14 cellular contexts compared by ENCODE assay signal in genomic region chr4:53962516-53963225, GRCh38.
A peak's percentile ranks its signal among the peaks of the same experiment; 100 is the strongest.
DNase-seq lines count a peak whose midpoint lies in the region; ATAC-seq and TF ChIP-seq lines count a peak whose summit lies in the region.
"Had no signal": no experiment of that assay in that cellular context is flagged by ENCODE, and none has a peak within 500 bp of the region (broad histone marks: within the 10 kb centered on the region; RNA-seq: fewer than 3 reads in every experiment).

No MANE protein-coding gene starts in this region.

- no peak overlapping the region for H2BK120ac ChIP-seq in mesenchymal stem cell (ENCODE audit: low read depth, low read length)

- H2AFZ ChIP-seq in mesenchymal stem cell (ENCODE audit: low read depth, low read length): no peak overlapping the region

- ATAC-seq in HG03521 (IDR thresholded peaks at IDR 0.05; ENCODE audit: unreplicated experiment) (no peak), GM21360 (IDR thresholded peaks at IDR 0.05; ENCODE audit: unreplicated experiment) (no peak)
- ATAC-seq: K562 had no signal

- H3K4me2 ChIP-seq in mesenchymal stem cell (ENCODE audit: low read length, poor library complexity, severe bottlenecking): no peak overlapping the region

- H3K9me3 ChIP-seq in BE2C (no peaks in the 10 kb centered on the region), MG63 (no peaks in the 10 kb centered on the region), mesenchymal stem cell (ENCODE audit: control insufficient read depth, low read length) (no peaks in the 10 kb centered on the region), ascending aorta (no peaks in the 10 kb centered on the region)
- H3K9me3 ChIP-seq: Caco-2 had no signal

- no peak overlapping the region for H3K18ac ChIP-seq in mesenchymal stem cell (ENCODE audit: low read depth in 1 of 2, low read length in 2 of 2)

- DNase-seq in BE2C (peak; percentile 74), MG63 (peak; percentile 73), chondrocyte (ENCODE audit: low spot score) (no peak), mesenchymal stem cell (peak; percentile 50), ascending aorta (ENCODE audit: low spot score in 2 of 2) (no peak)
- no peak for DNase-seq in activated naive CD4-positive, alpha-beta T cell treated with anti-CD3 and anti-CD28 coated beads, Interleukin-2, amount 10 ng/mL, durations not matched to agents 7 days and 5 days
- DNase-seq: central memory CD4-positive, alpha-beta T cell; NCI-H446; stimulated activated CD4-positive, alpha-beta T cell treated with anti-CD3 and anti-CD28 coated beads, Interleukin-4, amount 100 ng/mL, for 24 hours; T-helper 1 cell had no signal

- H4K8ac ChIP-seq in mesenchymal stem cell (ENCODE audit: low read length): no peak overlapping the region

- H3K79me1 ChIP-seq in mesenchymal stem cell (replicated peaks; ENCODE audit: low read length, poor library complexity, severe bottlenecking): no peaks in the 10 kb centered on the region

- intact Hi-C loops in ascending aorta (cut with DNase I): no loop called here

- WGBS in mesenchymal stem cell: 0% methylated on average over 1 of the region's 4 CpGs

- H2BK12ac ChIP-seq in mesenchymal stem cell (ENCODE audit: low read length in 2 of 2): no peak overlapping the region

- H3K4me1 ChIP-seq in BE2C: peaks cover 14% of the 10 kb centered on the region
- peaks cover 9% of the 10 kb centered on the region for H3K4me1 ChIP-seq in mesenchymal stem cell (ENCODE audit: control insufficient read depth, insufficient read depth, low read depth, low read length)
- H3K4me1 ChIP-seq in ascending aorta: no peaks in the 10 kb centered on the region

- H2BK15ac ChIP-seq in mesenchymal stem cell (ENCODE audit: low read depth, poor library complexity, severe bottlenecking): no peak overlapping the region

- H3K27me3 ChIP-seq in BE2C: no peaks in the 10 kb centered on the region
- H3K27me3 ChIP-seq in MG63: no peaks in the 10 kb centered on the region
- H3K27me3 ChIP-seq in mesenchymal stem cell (ENCODE audit: control insufficient read depth in 1 of 2, insufficient read depth in 1 of 2, low read length in 2 of 2): no peaks in the 10 kb centered on the region
- no peaks in the 10 kb centered on the region for H3K27me3 ChIP-seq in ascending aorta

- no peak overlapping the region for H2AK5ac ChIP-seq in mesenchymal stem cell (ENCODE audit: low read length, severe bottlenecking)

- no peaks in the 10 kb centered on the region for H3K36me3 Mint-ChIP-seq in chondrocyte (ENCODE audit: low read depth)
- H3K36me3 Mint-ChIP-seq in activated naive CD4-positive, alpha-beta T cell treated with anti-CD3 and anti-CD28 coated beads, Interleukin-2, amount 10 ng/mL, durations not matched to agents 7 days and 5 days: no peaks in the 10 kb centered on the region

- H3K4me3 ChIP-seq in BE2C (ENCODE audit: low read depth, low read length): no peak overlapping the region
- no peak overlapping the region for H3K4me3 ChIP-seq in MG63
- H3K4me3 ChIP-seq in mesenchymal stem cell (ENCODE audit: insufficient read depth in 1 of 2, low read depth in 1 of 2, low read length in 2 of 2): peak overlapping the region in 1 of 2 experiments; percentile 7
- no peak overlapping the region for H3K4me3 ChIP-seq in ascending aorta
- H3K4me3 ChIP-seq: K562 had no signal

- H3K4ac ChIP-seq in mesenchymal stem cell (ENCODE audit: low read depth in 1 of 2, low read length in 2 of 2): no peak overlapping the region

- H3K27ac Mint-ChIP-seq in chondrocyte (ENCODE audit: unreplicated experiment): peak overlapping the region; percentile 76
- no peak overlapping the region for H3K27ac Mint-ChIP-seq in activated naive CD4-positive, alpha-beta T cell treated with anti-CD3 and anti-CD28 coated beads, Interleukin-2, amount 10 ng/mL, durations not matched to agents 7 days and 5 days

- H3K4me1 Mint-ChIP-seq in chondrocyte (ENCODE audit: low read depth): peaks cover 42% of the 10 kb centered on the region
- H3K4me1 Mint-ChIP-seq in activated naive CD4-positive, alpha-beta T cell treated with anti-CD3 and anti-CD28 coated beads, Interleukin-2, amount 10 ng/mL, durations not matched to agents 7 days and 5 days: no peaks in the 10 kb centered on the region

- no peak overlapping the region for H4K91ac ChIP-seq in mesenchymal stem cell (ENCODE audit: low read length)

- CTCF ChIA-PET in activated naive CD4-positive, alpha-beta T cell treated with anti-CD3 and anti-CD28 coated beads, Interleukin-2, amount 10 ng/mL, durations not matched to agents 7 days and 5 days (lab: Charles Lee): no interaction called here

- no peaks in the 10 kb centered on the region for H3K36me3 ChIP-seq in BE2C
- H3K36me3 ChIP-seq in MG63: no peaks in the 10 kb centered on the region
- no peaks in the 10 kb centered on the region for H3K36me3 ChIP-seq in mesenchymal stem cell (ENCODE audit: control insufficient read depth in 1 of 2, insufficient read depth in 2 of 2, low read depth in 1 of 2, low read length in 2 of 2)
- no peaks in the 10 kb centered on the region for H3K36me3 ChIP-seq in ascending aorta

- no peak overlapping the region for H2BK5ac ChIP-seq in mesenchymal stem cell (ENCODE audit: low read depth, low read length, poor library complexity, severe bottlenecking)

- peak overlapping the region; percentile 75 for H3K27ac ChIP-seq in mesenchymal stem cell (ENCODE audit: low read length, poor library complexity, severe bottlenecking)
- H3K27ac ChIP-seq in ascending aorta: no peak overlapping the region

- H3K23ac ChIP-seq in mesenchymal stem cell (ENCODE audit: low read length in 2 of 2): no peak overlapping the region

- H3K27me3 Mint-ChIP-seq in chondrocyte (ENCODE audit: low read depth): no peaks in the 10 kb centered on the region
- no peaks in the 10 kb centered on the region for H3K27me3 Mint-ChIP-seq in activated naive CD4-positive, alpha-beta T cell treated with anti-CD3 and anti-CD28 coated beads, Interleukin-2, amount 10 ng/mL, durations not matched to agents 7 days and 5 days

- H3K14ac ChIP-seq in mesenchymal stem cell (ENCODE audit: low read length in 2 of 2): no peak overlapping the region

- H3K9me3 Mint-ChIP-seq in chondrocyte (ENCODE audit: low read depth): no peaks in the 10 kb centered on the region
- H3K9me3 Mint-ChIP-seq in activated naive CD4-positive, alpha-beta T cell treated with anti-CD3 and anti-CD28 coated beads, Interleukin-2, amount 10 ng/mL, durations not matched to agents 7 days and 5 days: no peaks in the 10 kb centered on the region

- peak overlapping the region; percentile 49 for H3K9ac ChIP-seq in mesenchymal stem cell (ENCODE audit: low read length)

- H3K4me3 Mint-ChIP-seq in chondrocyte (ENCODE audit: unreplicated experiment): no peak overlapping the region
- H3K4me3 Mint-ChIP-seq in activated naive CD4-positive, alpha-beta T cell treated with anti-CD3 and anti-CD28 coated beads, Interleukin-2, amount 10 ng/mL, durations not matched to agents 7 days and 5 days: no peak overlapping the region

- TF ChIP-seq CTCF in BE2C (IDR thresholded peaks at IDR 0.05; ENCODE audit: low read depth, low read length): no peak
- TF ChIP-seq CTCF in chondrocyte (IDR thresholded peaks at IDR 0.05): no peak
- TF ChIP-seq CTCF in ascending aorta (IDR thresholded peaks at IDR 0.05): no peak

Comparison
In these comparisons a context has a peak if more than half of its experiments do, and no peak if none do; other contexts are left out.
1. DNase-seq: peak in BE2C (single experiment), MG63 (single experiment) and mesenchymal stem cell (single experiment); none in chondrocyte (single experiment), ascending aorta (0 of 2) and activated naive CD4-positive, alpha-beta T cell treated with anti-CD3 and anti-CD28 coated beads, Interleukin-2, amount 10 ng/mL, durations not matched to agents 7 days and 5 days (single experiment).